Comparison of ENCODE assay signal across 1 cellular context in the genomic region with DNA sequence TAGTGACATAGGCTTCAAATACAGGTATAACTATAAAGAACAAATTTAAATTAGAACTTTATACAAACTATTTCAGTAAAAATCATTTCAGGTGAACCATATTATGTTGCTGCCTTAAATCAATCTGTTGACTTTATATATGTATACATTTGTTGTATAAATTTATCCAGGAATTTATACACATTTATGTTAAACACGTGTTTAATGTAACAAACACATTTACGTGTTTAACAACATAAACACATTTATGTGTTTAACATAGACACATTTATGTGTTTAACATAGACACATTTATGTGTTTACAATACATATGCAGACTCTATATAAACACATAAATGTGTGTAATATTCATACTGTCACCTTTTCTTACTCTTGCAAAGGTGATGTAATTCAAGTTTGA.
TF ChIP-seq lines count a peak whose summit lies in the region.

No MANE protein-coding gene starts in this region.

TF ChIP-seq in K562, 482 proteins besides CTCF, POLR2A, EP300 and RAD21 (continued from another document and continues in another):
- TF ChIP-seq, protein P1, sequence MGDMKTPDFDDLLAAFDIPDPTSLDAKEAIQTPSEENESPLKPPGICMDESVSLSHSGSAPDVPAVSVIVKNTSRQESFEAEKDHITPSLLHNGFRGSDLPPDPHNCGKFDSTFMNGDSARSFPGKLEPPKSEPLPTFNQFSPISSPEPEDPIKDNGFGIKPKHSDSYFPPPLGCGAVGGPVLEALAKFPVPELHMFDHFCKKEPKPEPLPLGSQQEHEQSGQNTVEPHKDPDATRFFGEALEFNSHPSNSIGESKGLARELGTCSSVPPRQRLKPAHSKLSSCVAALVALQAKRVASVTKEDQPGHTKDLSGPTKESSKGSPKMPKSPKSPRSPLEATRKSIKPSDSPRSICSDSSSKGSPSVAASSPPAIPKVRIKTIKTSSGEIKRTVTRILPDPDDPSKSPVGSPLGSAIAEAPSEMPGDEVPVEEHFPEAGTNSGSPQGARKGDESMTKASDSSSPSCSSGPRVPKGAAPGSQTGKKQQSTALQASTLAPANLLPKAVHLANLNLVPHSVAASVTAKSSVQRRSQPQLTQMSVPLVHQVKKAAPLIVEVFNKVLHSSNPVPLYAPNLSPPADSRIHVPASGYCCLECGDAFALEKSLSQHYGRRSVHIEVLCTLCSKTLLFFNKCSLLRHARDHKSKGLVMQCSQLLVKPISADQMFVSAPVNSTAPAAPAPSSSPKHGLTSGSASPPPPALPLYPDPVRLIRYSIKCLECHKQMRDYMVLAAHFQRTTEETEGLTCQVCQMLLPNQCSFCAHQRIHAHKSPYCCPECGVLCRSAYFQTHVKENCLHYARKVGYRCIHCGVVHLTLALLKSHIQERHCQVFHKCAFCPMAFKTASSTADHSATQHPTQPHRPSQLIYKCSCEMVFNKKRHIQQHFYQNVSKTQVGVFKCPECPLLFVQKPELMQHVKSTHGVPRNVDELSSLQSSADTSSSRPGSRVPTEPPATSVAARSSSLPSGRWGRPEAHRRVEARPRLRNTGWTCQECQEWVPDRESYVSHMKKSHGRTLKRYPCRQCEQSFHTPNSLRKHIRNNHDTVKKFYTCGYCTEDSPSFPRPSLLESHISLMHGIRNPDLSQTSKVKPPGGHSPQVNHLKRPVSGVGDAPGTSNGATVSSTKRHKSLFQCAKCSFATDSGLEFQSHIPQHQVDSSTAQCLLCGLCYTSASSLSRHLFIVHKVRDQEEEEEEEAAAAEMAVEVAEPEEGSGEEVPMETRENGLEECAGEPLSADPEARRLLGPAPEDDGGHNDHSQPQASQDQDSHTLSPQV (IDR thresholded peaks at IDR 0.05): no peak
- TF ChIP-seq STAT5B (CRISPR knock-in tag; IDR thresholded peaks at IDR 0.05) (peak; percentile 53; the same call in 1 of the 2 replicates), ZNF668 (CRISPR knock-in tag; IDR thresholded peaks at IDR 0.05) (peak; percentile 84; the same call in 1 of the 2 replicates), SUPT5H (IDR thresholded peaks at IDR 0.05) (no peak), ZKSCAN8 (CRISPR knock-in tag; IDR thresholded peaks at IDR 0.05) (no peak), MEF2A (IDR thresholded peaks at IDR 0.05; ENCODE audit: control insufficient read depth, low read depth, low read length) (no peak), ATF7 (IDR thresholded peaks at IDR 0.05) (no peak), PHB (CRISPR knock-in tag; IDR thresholded peaks at IDR 0.05) (no peak), HNRNPL (IDR thresholded peaks at IDR 0.05; ENCODE audit: low read depth, low read length) (no peak), KAT8 (IDR thresholded peaks at IDR 0.05; ENCODE audit: low read depth) (no peak), ZNF75A (CRISPR knock-in tag; IDR thresholded peaks at IDR 0.05) (no peak), HOXB6 (CRISPR knock-in tag; IDR thresholded peaks at IDR 0.05; ENCODE audit: borderline replicate concordance) (peak; percentile 95), TAF1 (IDR thresholded peaks at IDR 0.05; ENCODE audit: control insufficient read depth, extremely low read depth, insufficient read depth, low read length, severe bottlenecking) (no peak), PTTG1 (tag; IDR thresholded peaks at IDR 0.05; ENCODE audit: low read depth) (no peak), RAD51 (IDR thresholded peaks at IDR 0.05; ENCODE audit: borderline replicate concordance, low read depth) (no peak), PHF20 (IDR thresholded peaks at IDR 0.05; ENCODE audit: partially characterized antibody) (no peak), IRF2 (CRISPR knock-in tag; IDR thresholded peaks at IDR 0.05) (no peak), TBL1XR1 (IDR thresholded peaks at IDR 0.05; ENCODE audit: low read length in 2 of 2) (no peak), RBM25 (IDR thresholded peaks at IDR 0.05; ENCODE audit: low read depth, low read length, severe bottlenecking) (no peak), MEIS2 (IDR thresholded peaks at IDR 0.05; ENCODE audit: partially characterized antibody) (no peak), CBX1 (IDR thresholded peaks at IDR 0.05; ENCODE audit: low read depth) (no peak), PCBP2 (IDR thresholded peaks at IDR 0.05; ENCODE audit: low read depth, low read length, poor library complexity, severe bottlenecking) (no peak), ZNF583 (CRISPR knock-in tag; IDR thresholded peaks at IDR 0.05) (no peak), ZNF197 (CRISPR knock-in tag; IDR thresholded peaks at IDR 0.05; ENCODE audit: low read depth) (no peak), POLR2B (IDR thresholded peaks at IDR 0.05; ENCODE audit: low read depth, partially characterized antibody) (no peak), SIRT6 (IDR thresholded peaks at IDR 0.05; ENCODE audit: low read depth, low read length) (no peak), KDM5B (IDR thresholded peaks at IDR 0.05; ENCODE audit: insufficient replicate concordance, low read depth, low read length) (no peak), PPARD (CRISPR knock-in tag; IDR thresholded peaks at IDR 0.05) (peak; percentile 91), THRAP3 (IDR thresholded peaks at IDR 0.05; ENCODE audit: borderline replicate concordance) (no peak), BRD4 (IDR thresholded peaks at IDR 0.05) (no peak), MCM7 (IDR thresholded peaks at IDR 0.05) (no peak), ZNF77 (CRISPR knock-in tag; IDR thresholded peaks at IDR 0.05) (no peak), GABPB1 (CRISPR knock-in tag; IDR thresholded peaks at IDR 0.05) (no peak), JUN (IDR thresholded peaks at IDR 0.05; ENCODE audit: borderline replicate concordance, low read depth, low read length) (no peak), JUN (CRISPR knock-in tag; IDR thresholded peaks at IDR 0.05; ENCODE audit: borderline replicate concordance) (no peak), DNMT1 (IDR thresholded peaks at IDR 0.05) (no peak), PML (IDR thresholded peaks at IDR 0.05; ENCODE audit: low read length) (no peak), RBM15 (IDR thresholded peaks at IDR 0.05; ENCODE audit: insufficient read depth, low read length) (no peak), RBBP5 (IDR thresholded peaks at IDR 0.05; ENCODE audit: borderline replicate concordance, insufficient read depth, low read length, poor library complexity, severe bottlenecking) (no peak), RBM17 (IDR thresholded peaks at IDR 0.05; ENCODE audit: borderline replicate concordance, low read depth, low read length) (no peak), PHF8 (IDR thresholded peaks at IDR 0.05; ENCODE audit: borderline replicate concordance, low read length) (no peak)
- TF ChIP-seq, protein P2, sequence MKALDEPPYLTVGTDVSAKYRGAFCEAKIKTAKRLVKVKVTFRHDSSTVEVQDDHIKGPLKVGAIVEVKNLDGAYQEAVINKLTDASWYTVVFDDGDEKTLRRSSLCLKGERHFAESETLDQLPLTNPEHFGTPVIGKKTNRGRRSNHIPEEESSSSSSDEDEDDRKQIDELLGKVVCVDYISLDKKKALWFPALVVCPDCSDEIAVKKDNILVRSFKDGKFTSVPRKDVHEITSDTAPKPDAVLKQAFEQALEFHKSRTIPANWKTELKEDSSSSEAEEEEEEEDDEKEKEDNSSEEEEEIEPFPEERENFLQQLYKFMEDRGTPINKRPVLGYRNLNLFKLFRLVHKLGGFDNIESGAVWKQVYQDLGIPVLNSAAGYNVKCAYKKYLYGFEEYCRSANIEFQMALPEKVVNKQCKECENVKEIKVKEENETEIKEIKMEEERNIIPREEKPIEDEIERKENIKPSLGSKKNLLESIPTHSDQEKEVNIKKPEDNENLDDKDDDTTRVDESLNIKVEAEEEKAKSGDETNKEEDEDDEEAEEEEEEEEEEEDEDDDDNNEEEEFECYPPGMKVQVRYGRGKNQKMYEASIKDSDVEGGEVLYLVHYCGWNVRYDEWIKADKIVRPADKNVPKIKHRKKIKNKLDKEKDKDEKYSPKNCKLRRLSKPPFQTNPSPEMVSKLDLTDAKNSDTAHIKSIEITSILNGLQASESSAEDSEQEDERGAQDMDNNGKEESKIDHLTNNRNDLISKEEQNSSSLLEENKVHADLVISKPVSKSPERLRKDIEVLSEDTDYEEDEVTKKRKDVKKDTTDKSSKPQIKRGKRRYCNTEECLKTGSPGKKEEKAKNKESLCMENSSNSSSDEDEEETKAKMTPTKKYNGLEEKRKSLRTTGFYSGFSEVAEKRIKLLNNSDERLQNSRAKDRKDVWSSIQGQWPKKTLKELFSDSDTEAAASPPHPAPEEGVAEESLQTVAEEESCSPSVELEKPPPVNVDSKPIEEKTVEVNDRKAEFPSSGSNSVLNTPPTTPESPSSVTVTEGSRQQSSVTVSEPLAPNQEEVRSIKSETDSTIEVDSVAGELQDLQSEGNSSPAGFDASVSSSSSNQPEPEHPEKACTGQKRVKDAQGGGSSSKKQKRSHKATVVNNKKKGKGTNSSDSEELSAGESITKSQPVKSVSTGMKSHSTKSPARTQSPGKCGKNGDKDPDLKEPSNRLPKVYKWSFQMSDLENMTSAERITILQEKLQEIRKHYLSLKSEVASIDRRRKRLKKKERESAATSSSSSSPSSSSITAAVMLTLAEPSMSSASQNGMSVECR (CRISPR knock-in tag; IDR thresholded peaks at IDR 0.05): no peak
- TF ChIP-seq, protein P3, sequence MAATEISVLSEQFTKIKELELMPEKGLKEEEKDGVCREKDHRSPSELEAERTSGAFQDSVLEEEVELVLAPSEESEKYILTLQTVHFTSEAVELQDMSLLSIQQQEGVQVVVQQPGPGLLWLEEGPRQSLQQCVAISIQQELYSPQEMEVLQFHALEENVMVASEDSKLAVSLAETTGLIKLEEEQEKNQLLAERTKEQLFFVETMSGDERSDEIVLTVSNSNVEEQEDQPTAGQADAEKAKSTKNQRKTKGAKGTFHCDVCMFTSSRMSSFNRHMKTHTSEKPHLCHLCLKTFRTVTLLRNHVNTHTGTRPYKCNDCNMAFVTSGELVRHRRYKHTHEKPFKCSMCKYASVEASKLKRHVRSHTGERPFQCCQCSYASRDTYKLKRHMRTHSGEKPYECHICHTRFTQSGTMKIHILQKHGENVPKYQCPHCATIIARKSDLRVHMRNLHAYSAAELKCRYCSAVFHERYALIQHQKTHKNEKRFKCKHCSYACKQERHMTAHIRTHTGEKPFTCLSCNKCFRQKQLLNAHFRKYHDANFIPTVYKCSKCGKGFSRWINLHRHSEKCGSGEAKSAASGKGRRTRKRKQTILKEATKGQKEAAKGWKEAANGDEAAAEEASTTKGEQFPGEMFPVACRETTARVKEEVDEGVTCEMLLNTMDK (IDR thresholded peaks at IDR 0.05; ENCODE audit: borderline replicate concordance, insufficient read depth, low read depth, low read length, poor library complexity, severe bottlenecking): no peak
- TF ChIP-seq, protein P4, sequence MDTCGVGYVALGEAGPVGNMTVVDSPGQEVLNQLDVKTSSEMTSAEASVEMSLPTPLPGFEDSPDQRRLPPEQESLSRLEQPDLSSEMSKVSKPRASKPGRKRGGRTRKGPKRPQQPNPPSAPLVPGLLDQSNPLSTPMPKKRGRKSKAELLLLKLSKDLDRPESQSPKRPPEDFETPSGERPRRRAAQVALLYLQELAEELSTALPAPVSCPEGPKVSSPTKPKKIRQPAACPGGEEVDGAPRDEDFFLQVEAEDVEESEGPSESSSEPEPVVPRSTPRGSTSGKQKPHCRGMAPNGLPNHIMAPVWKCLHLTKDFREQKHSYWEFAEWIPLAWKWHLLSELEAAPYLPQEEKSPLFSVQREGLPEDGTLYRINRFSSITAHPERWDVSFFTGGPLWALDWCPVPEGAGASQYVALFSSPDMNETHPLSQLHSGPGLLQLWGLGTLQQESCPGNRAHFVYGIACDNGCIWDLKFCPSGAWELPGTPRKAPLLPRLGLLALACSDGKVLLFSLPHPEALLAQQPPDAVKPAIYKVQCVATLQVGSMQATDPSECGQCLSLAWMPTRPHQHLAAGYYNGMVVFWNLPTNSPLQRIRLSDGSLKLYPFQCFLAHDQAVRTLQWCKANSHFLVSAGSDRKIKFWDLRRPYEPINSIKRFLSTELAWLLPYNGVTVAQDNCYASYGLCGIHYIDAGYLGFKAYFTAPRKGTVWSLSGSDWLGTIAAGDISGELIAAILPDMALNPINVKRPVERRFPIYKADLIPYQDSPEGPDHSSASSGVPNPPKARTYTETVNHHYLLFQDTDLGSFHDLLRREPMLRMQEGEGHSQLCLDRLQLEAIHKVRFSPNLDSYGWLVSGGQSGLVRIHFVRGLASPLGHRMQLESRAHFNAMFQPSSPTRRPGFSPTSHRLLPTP (IDR thresholded peaks at IDR 0.05; ENCODE audit: borderline replicate concordance, extremely low read depth, insufficient read length): no peak
- TF ChIP-seq, protein P5, sequence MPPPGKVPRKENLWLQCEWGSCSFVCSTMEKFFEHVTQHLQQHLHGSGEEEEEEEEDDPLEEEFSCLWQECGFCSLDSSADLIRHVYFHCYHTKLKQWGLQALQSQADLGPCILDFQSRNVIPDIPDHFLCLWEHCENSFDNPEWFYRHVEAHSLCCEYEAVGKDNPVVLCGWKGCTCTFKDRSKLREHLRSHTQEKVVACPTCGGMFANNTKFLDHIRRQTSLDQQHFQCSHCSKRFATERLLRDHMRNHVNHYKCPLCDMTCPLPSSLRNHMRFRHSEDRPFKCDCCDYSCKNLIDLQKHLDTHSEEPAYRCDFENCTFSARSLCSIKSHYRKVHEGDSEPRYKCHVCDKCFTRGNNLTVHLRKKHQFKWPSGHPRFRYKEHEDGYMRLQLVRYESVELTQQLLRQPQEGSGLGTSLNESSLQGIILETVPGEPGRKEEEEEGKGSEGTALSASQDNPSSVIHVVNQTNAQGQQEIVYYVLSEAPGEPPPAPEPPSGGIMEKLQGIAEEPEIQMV (tag; conservative IDR thresholded peaks at IDR 0.05; ENCODE audit: low read depth): no peak
- TF ChIP-seq, protein P6, sequence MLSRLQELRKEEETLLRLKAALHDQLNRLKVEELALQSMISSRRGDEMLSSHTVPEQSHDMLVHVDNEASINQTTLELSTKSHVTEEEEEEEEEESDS (CRISPR knock-in tag; IDR thresholded peaks at IDR 0.05): peak; percentile 37; the same call in 1 of the 2 replicates
- TF ChIP-seq, protein P7, sequence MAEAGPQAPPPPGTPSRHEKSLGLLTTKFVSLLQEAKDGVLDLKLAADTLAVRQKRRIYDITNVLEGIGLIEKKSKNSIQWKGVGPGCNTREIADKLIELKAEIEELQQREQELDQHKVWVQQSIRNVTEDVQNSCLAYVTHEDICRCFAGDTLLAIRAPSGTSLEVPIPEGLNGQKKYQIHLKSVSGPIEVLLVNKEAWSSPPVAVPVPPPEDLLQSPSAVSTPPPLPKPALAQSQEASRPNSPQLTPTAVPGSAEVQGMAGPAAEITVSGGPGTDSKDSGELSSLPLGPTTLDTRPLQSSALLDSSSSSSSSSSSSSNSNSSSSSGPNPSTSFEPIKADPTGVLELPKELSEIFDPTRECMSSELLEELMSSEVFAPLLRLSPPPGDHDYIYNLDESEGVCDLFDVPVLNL (CRISPR knock-in tag; IDR thresholded peaks at IDR 0.05; ENCODE audit: low read depth): no peak
- TF ChIP-seq, protein P8, sequence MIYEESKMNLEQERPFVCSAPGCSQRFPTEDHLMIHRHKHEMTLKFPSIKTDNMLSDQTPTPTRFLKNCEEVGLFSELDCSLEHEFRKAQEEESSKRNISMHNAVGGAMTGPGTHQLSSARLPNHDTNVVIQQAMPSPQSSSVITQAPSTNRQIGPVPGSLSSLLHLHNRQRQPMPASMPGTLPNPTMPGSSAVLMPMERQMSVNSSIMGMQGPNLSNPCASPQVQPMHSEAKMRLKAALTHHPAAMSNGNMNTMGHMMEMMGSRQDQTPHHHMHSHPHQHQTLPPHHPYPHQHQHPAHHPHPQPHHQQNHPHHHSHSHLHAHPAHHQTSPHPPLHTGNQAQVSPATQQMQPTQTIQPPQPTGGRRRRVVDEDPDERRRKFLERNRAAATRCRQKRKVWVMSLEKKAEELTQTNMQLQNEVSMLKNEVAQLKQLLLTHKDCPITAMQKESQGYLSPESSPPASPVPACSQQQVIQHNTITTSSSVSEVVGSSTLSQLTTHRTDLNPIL (CRISPR knock-in tag; IDR thresholded peaks at IDR 0.05): peak; percentile 82; the same call in 1 of the 2 replicates
